ENCODE assay signal across 18 cellular contexts in genomic region chr4:3328814-3329663, GRCh38. TPM values are rescaled to one million over a fixed set of nuclear protein-coding genes. Genes with fewer than 3 reads are reported as not detected.
DNase-seq lines count a peak whose midpoint lies in the region; ATAC-seq and TF ChIP-seq lines count a peak whose summit lies in the region.
"Had no signal": no experiment of that assay in that cellular context is flagged by ENCODE, and none has a peak within 500 bp of the region (broad histone marks: within the 10 kb centered on the region; RNA-seq: fewer than 3 reads in every experiment).

No MANE protein-coding gene starts in this region.

- H4K20me1 ChIP-seq in IMR-90 (ENCODE audit: insufficient read depth, low read length) = peaks cover 20% of the 10 kb centered on the region

- H3K9me1 ChIP-seq in IMR-90 (ENCODE audit: insufficient read depth, low read length) = peaks cover 10% of the 10 kb centered on the region

- peak; percentile 47 for DNase-seq in activated CD8-positive, alpha-beta memory T cell treated with anti-CD3 and anti-CD28 coated beads for 24 hours
- DNase-seq in activated CD8-positive, alpha-beta memory T cell treated with anti-CD3 and anti-CD28 coated beads, Interleukin-2, amount 50 U/mL, for 4 hours = no peak
- DNase-seq in IMR-90 (no peak), islet precursor cell (peak; percentile 32), T-cell (no peak), GM10266 (ENCODE audit: extremely low spot score) (no peak)
- DNase-seq in stimulated activated CD8-positive, alpha-beta memory T cell treated with anti-CD3 and anti-CD28 coated beads, Interleukin-4, amount 100 ng/mL, for 48 hours = peak; percentile 14
- no peak for DNase-seq in activated CD4-positive, CD25-positive, alpha-beta regulatory T cell (lab: John Stamatoyannopoulos, UW)
- DNase-seq: C1 segment of cervical spinal cord, GF-D8, NCI-H1048, NCI-H1436 treated with DMSO at 0.1 percent for 48 hours, NCI-H2081 treated with DMSO at 0.1 percent for 48 hours, NCI-H510A treated with DMSO at 0.1 percent for 48 hours, NCI-H82, PC-3 had no signal

- no peak overlapping the region for H3K23ac ChIP-seq in IMR-90 (ENCODE audit: low read depth, low read length)

- no peak overlapping the region for H3K27ac Mint-ChIP-seq in T-cell
- H3K27ac Mint-ChIP-seq: GM23338 had no signal

- H3K27ac ChIP-seq in IMR-90 (ENCODE audit: insufficient read depth, low read length) = no peak overlapping the region
- H3K27ac ChIP-seq: RWPE1 had no signal

- H4K5ac ChIP-seq in IMR-90 (ENCODE audit: low read depth, low read length) = no peak overlapping the region

- peaks cover 0 to 7% (median 0%) of the 10 kb centered on the region in 3 donors for H3K9me3 Mint-ChIP-seq in T-cell
- H3K9me3 Mint-ChIP-seq: GM23338 had no signal

- no peak overlapping the region for H3K18ac ChIP-seq in IMR-90 (ENCODE audit: low read depth, low read length)

- no peak overlapping the region for H3K4me2 ChIP-seq in IMR-90 (ENCODE audit: low read depth, low read length)
- H3K4me2 ChIP-seq: GM23338 had no signal

- no TSS peak for BruUV-seq in IMR-90 (replicated peaks; lab: Mats Ljungman, UMichigan)

- ATAC-seq in IMR-90 (ENCODE audit: low read depth) = no peak
- no peak for ATAC-seq in T-cell (replicated peaks in 1 of 4)
- ATAC-seq: GM23338, PC-3 had no signal

- TF ChIP-seq POLR2A in IMR-90 (IDR thresholded peaks at IDR 0.05; ENCODE audit: low read depth, low read length) = no peak

- TF ChIP-seq CTCF in IMR-90 (conservative IDR thresholded peaks at IDR 0.05; ENCODE audit: low read depth, low read length) (no peak), GM10266 (IDR thresholded peaks at IDR 0.05; ENCODE audit: control insufficient read depth, insufficient read depth, low read depth, missing control alignments) (no peak)

- dilution Hi-C loops in IMR-90 (cut with HindIII; ENCODE audit: low sequenced_read_pairs, unreplicated experiment) = no loop called here

- no CpG with 5 or more reads among the region's 10 CpGs for WGBS in IMR-90 (ENCODE audit: extremely low coverage in 2 of 2, insufficient read length in 1 of 2), 2 experiments

- H3K4ac ChIP-seq in IMR-90 (ENCODE audit: low read depth, low read length) = no peak overlapping the region

- H4K91ac ChIP-seq in IMR-90 (ENCODE audit: insufficient read depth, low read depth, low read length) = no peak overlapping the region

- no peak overlapping the region for H3K9ac ChIP-seq in IMR-90 (ENCODE audit: low read depth, low read length)

- H3K4me3 Mint-ChIP-seq in T-cell = no peak overlapping the region
- H3K4me3 Mint-ChIP-seq: GM23338 had no signal

- peaks cover 4% of the 10 kb centered on the region; the same call in 1 of the 2 replicates for H3K36me3 ChIP-seq in IMR-90 (ENCODE audit: control insufficient read depth, insufficient read depth, low read length)

- H2AK5ac ChIP-seq in IMR-90 (ENCODE audit: low read depth, low read length) = no peak overlapping the region

- H2BK120ac ChIP-seq in IMR-90 (ENCODE audit: low read depth, low read length) = no peak overlapping the region

- no peak overlapping the region for H2BK5ac ChIP-seq in IMR-90 (ENCODE audit: low read depth, low read length, poor library complexity, severe bottlenecking)

- peaks cover 2% of the 10 kb centered on the region; the same call in 1 of the 2 replicates for H3K4me1 ChIP-seq in IMR-90 (ENCODE audit: control insufficient read depth, insufficient read depth, low read length)

- no peaks in the 10 kb centered on the region for H3K9me3 ChIP-seq in IMR-90 (ENCODE audit: control insufficient read depth, insufficient read depth, low read length)

- H2AFZ ChIP-seq in IMR-90 (replicated peaks; ENCODE audit: low read length, poor library complexity) = no peak overlapping the region
- H2AFZ ChIP-seq: GM23338 had no signal

- H2BK15ac ChIP-seq in IMR-90 (ENCODE audit: low read depth, low read length) = no peak overlapping the region

- H2BK20ac ChIP-seq in IMR-90 (ENCODE audit: low read depth, low read length) = no peak overlapping the region

- peaks cover 24 to 61% of the 10 kb centered on the region in 2 experiments for H3K79me1 ChIP-seq in IMR-90 (ENCODE audit: low read depth in 1 of 2, low read length in 2 of 2)

- H3K4me3 ChIP-seq in IMR-90 (ENCODE audit: insufficient read depth, low read depth, low read length) = no peak overlapping the region
- H3K4me3 ChIP-seq: GM23338 had no signal

- H3K27me3 ChIP-seq in IMR-90 (ENCODE audit: control insufficient read depth, insufficient read depth, low read length) = no peaks in the 10 kb centered on the region

- in situ Hi-C loops in IMR-90 (cut with MboI; ENCODE audit: low sequenced_read_pairs) = no loop called here

- no peak overlapping the region for H4K8ac ChIP-seq in IMR-90 (ENCODE audit: low read depth in 2 of 2, low read length in 2 of 2)

- POLR2A ChIA-PET in IMR-90 (lab: Charles Lee; ENCODE audit: unreplicated experiment) = interaction anchor here (0.5 kb wide), 1 partner anchor 335 kb away, joined by 3 read pairs; no protein-coding TSS in a partner anchor
- POLR2A ChIA-PET in T-cell (lab: Charles Lee) = no interaction called here

- H3K56ac ChIP-seq in IMR-90 (ENCODE audit: extremely low read depth, insufficient read depth, low read length) = no peak overlapping the region

- peaks cover 3% of the 10 kb centered on the region for H3K36me3 Mint-ChIP-seq in T-cell

- intact Hi-C loops in IMR-90 (cut with micrococcal nuclease) = no loop called here

- peaks cover 4 to 12% (median 4%) of the 10 kb centered on the region in 3 donors for H3K4me1 Mint-ChIP-seq in T-cell

- H2AK9ac ChIP-seq in IMR-90 (replicated peaks; ENCODE audit: low read depth, low read length, poor library complexity) = peak overlapping the region; percentile 33

- CTCF ChIA-PET in IMR-90 (lab: Yijun Ruan, JAX) = no interaction called here
- CTCF ChIA-PET in T-cell (lab: Charles Lee) = interaction anchor here in 1 of 2 donors (0.5 kb wide), 1 partner anchor 33 kb away, joined by 3 read pairs; no protein-coding TSS in a partner anchor

- H3K27me3 Mint-ChIP-seq in T-cell = no peaks in the 10 kb centered on the region

- H3K14ac ChIP-seq in IMR-90 (replicated peaks; ENCODE audit: low read depth, low read length) = no peak overlapping the region

- no peak for TF ChIP-seq RAD21 in IMR-90 (IDR thresholded peaks at IDR 0.05; ENCODE audit: low read length)

TF ChIP-seq in IMR-90, 13 proteins besides CTCF, POLR2A, EP300 and RAD21:
- TF ChIP-seq MXI1 (IDR thresholded peaks at IDR 0.05; ENCODE audit: borderline replicate concordance, low read depth, low read length) = no peak
- no peak for TF ChIP-seq RFX5 (IDR thresholded peaks at IDR 0.05; ENCODE audit: low read depth, low read length)

RNA-seq across cellular contexts. Expression of gene RGS12, which starts 36.2 kb away (rescaled TPM):
- total RNA-seq in IMR-90 (2012; rRNA removed) = 11.8 and 13.1 TPM in 2 replicates
- 12.0 and 15.7 TPM in 2 replicates for polyA plus RNA-seq in IMR-90 (2012; rRNA removed)
- 9.1 and 13.7 TPM in 2 replicates for polyA plus RNA-seq in IMR-90 (2012; cell fraction: cytosol; rRNA removed)
- polyA plus RNA-seq in IMR-90 (2012; cell fraction: nucleus; rRNA removed; ENCODE audit: low replicate concordance) = 27.6 and 42.6 TPM in 2 replicates
- total RNA-seq in T-cell = 10 to 100 TPM in 3 of 5 donors, 1 to 10 TPM in 2; 6.4 to 15.3 (median 10.5) TPM

Comparison
In these comparisons a context has a peak if more than half of its experiments do, and no peak if none do; other contexts are left out.
1. DNase-seq: peak in activated CD8-positive, alpha-beta memory T cell treated with anti-CD3 and anti-CD28 coated beads for 24 hours (single experiment), islet precursor cell (single experiment) and stimulated activated CD8-positive, alpha-beta memory T cell treated with anti-CD3 and anti-CD28 coated beads, Interleukin-4, amount 100 ng/mL, for 48 hours (single experiment); none in activated CD8-positive, alpha-beta memory T cell treated with anti-CD3 and anti-CD28 coated beads, Interleukin-2, amount 50 U/mL, for 4 hours (single experiment), IMR-90 (single experiment), T-cell (0 of 34), activated CD4-positive, CD25-positive, alpha-beta regulatory T cell (0 of 4) and GM10266 (single experiment).